ENCODE assay signal across 15 cellular contexts in the genomic region with DNA sequence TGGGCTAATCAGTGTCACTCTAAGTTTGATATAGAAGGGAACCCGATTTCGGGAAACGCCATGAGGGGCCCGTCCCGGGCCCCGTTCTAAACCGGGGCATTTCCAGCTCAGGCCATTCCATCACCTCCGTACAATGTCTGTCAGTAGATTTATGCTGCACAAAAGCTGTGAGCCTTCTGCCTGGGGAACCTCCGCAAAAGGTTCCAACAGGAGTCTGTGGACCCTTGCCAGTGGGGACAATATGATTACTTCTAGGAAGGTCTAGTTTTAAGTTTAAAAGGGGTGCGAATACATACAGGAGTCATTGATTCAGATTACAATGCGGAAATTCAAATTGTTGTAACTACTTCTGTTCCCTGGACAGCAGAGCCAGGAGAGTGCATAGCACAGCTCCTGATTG. TPM values are rescaled to one million over a fixed set of nuclear protein-coding genes. Genes with fewer than 3 reads are reported as not detected.
A peak's percentile ranks its signal among the peaks of the same experiment; 100 is the strongest.
DNase-seq lines count a peak whose midpoint lies in the region; ATAC-seq and TF ChIP-seq lines count a peak whose summit lies in the region.
"Had no signal": no experiment of that assay in that cellular context is flagged by ENCODE, and none has a peak within 500 bp of the region (broad histone marks: within the 10 kb centered on the region; RNA-seq: fewer than 3 reads in every experiment).

No MANE protein-coding gene starts in this region.

- H3K27ac ChIP-seq in CD4-positive, alpha-beta memory T cell (ENCODE audit: low read depth, low read length), result no peak overlapping the region
- no peak overlapping the region for H3K27ac ChIP-seq in iPS-20b (ENCODE audit: low read length)
- peak overlapping the region in 7 of 8 donors; percentile 35 to 62 (median 51) for H3K27ac ChIP-seq in spleen
- H3K27ac ChIP-seq: SJSA1 had no signal

- intact Hi-C loops in CD4-positive, alpha-beta memory T cell (cut with micrococcal nuclease), result no loop called here
- intact Hi-C loops in spleen (cut with DNase I; ENCODE audit: low total_unique reads), result no loop called here

- H3K9me3 ChIP-seq in CD4-positive, alpha-beta memory T cell (ENCODE audit: control insufficient read depth in 1 of 2, low read length in 2 of 2), result no peaks in the 10 kb centered on the region
- no peaks in the 10 kb centered on the region for H3K9me3 ChIP-seq in iPS-20b (ENCODE audit: insufficient read depth, low read depth, low read length)
- no peaks in the 10 kb centered on the region for H3K9me3 ChIP-seq in spleen
- H3K9me3 ChIP-seq: BE2C, breast epithelium, SJSA1 had no signal

- no peak overlapping the region for H3K4me3 Mint-ChIP-seq in CD4-positive, alpha-beta memory T cell
- H3K4me3 Mint-ChIP-seq in WTC11, result no peak overlapping the region
- H3K4me3 Mint-ChIP-seq: activated CD8-positive, alpha-beta memory T cell treated with anti-CD3 and anti-CD28 coated beads, Interleukin-2, amount 10 ng/mL, durations not matched to agents 7 days and 5 days had no signal

- no peak overlapping the region for H3K4me3 ChIP-seq in CD4-positive, alpha-beta memory T cell (ENCODE audit: low read length in 2 of 2)
- H3K4me3 ChIP-seq in iPS-20b (ENCODE audit: low read length) (no peak overlapping the region), spleen (peak overlapping the region in 3 of 8 donors; percentile 3 to 16 (median 5))
- H3K4me3 ChIP-seq: breast epithelium, SJSA1 had no signal

- POLR2A ChIA-PET in CD4-positive, alpha-beta memory T cell (lab: Charles Lee; ENCODE audit: partially characterized antibody), result interaction anchor here (0.7 to 21.5 kb wide), 4 partner anchors 10 to 182 kb away, joined by 3 to 692 read pairs (median 148); partner anchors contain the start of gene RAPGEF1
- POLR2A ChIA-PET in WTC11 (lab: Charles Lee), result no interaction called here

- CTCF ChIA-PET in CD4-positive, alpha-beta memory T cell (lab: Charles Lee; ENCODE audit: partially characterized antibody), result interaction anchor here (1.8 to 8.2 kb wide), 2 partner anchors 15 to 49 kb away, joined by 4 to 75 read pairs; no protein-coding TSS in a partner anchor
- CTCF ChIA-PET in WTC11 (lab: Charles Lee), result interaction anchor here (1.7 to 1.9 kb wide), 2 partner anchors 15 to 91 kb away, joined by 7 to 8 read pairs; no protein-coding TSS in a partner anchor

- H3K27me3 Mint-ChIP-seq in CD4-positive, alpha-beta memory T cell, result no peaks in the 10 kb centered on the region
- no peaks in the 10 kb centered on the region for H3K27me3 Mint-ChIP-seq in WTC11 (ENCODE audit: low read depth)
- H3K27me3 Mint-ChIP-seq: activated CD8-positive, alpha-beta memory T cell treated with anti-CD3 and anti-CD28 coated beads, Interleukin-2, amount 10 ng/mL, durations not matched to agents 7 days and 5 days had no signal

- no peak for ATAC-seq in WTC11
- ATAC-seq in HG03354 (IDR thresholded peaks at IDR 0.05; ENCODE audit: poor library complexity, severe bottlenecking, unreplicated experiment), result no peak
- ATAC-seq: activated CD8-positive, alpha-beta memory T cell treated with anti-CD3 and anti-CD28 coated beads, Interleukin-2, amount 10 ng/mL, durations not matched to agents 7 days and 5 days had no signal

- no peaks in the 10 kb centered on the region for H3K27me3 ChIP-seq in CD4-positive, alpha-beta memory T cell (ENCODE audit: insufficient read depth, low read length)
- H3K27me3 ChIP-seq in iPS-20b (ENCODE audit: insufficient read depth, low read length) (no peaks in the 10 kb centered on the region), spleen (replicated peaks in 1 of 7) (no peaks in the 10 kb centered on the region)
- H3K27me3 ChIP-seq: BE2C, breast epithelium, SJSA1 had no signal

- 33 to 43% (median 42%) methylated on average over 11 of the region's 11 CpGs for WGBS in spleen, 5 donors

- H3K36me3 ChIP-seq in CD4-positive, alpha-beta memory T cell (ENCODE audit: insufficient read depth, low read length), result no peaks in the 10 kb centered on the region
- H3K36me3 ChIP-seq in iPS-20b (ENCODE audit: insufficient read depth, low read depth, low read length) (no peaks in the 10 kb centered on the region), spleen (no peaks in the 10 kb centered on the region)
- H3K36me3 ChIP-seq: BE2C, breast epithelium, SJSA1 had no signal

- no peaks in the 10 kb centered on the region for H3K9me3 Mint-ChIP-seq in CD4-positive, alpha-beta memory T cell
- H3K9me3 Mint-ChIP-seq in WTC11, result peaks cover 34% of the 10 kb centered on the region

- DNase-seq in CD4-positive, alpha-beta memory T cell, result no peak
- DNase-seq in WTC11 (ENCODE audit: low spot score) (no peak), spleen (no peak), NCI-H2081 (lab: John Stamatoyannopoulos, UW) (no peak), NCI-H2196 (lab: John Stamatoyannopoulos, UW; ENCODE audit: unreplicated experiment) (no peak), NCI-H510A treated with DMSO at 0.1 percent for 48 hours (lab: John Stamatoyannopoulos, UW) (no peak)
- DNase-seq: activated CD8-positive, alpha-beta memory T cell treated with anti-CD3 and anti-CD28 coated beads, Interleukin-2, amount 10 ng/mL, durations not matched to agents 7 days and 5 days; activated naive CD4-positive, alpha-beta T cell treated with Interleukin-2 at 50 U/mL for 16 hours; BE2C; DND-41; NCI-H226 had no signal

- TF ChIP-seq POLR2A in spleen (IDR thresholded peaks at IDR 0.05), result no peak

- peaks cover 0 to 13% of the 10 kb centered on the region in 2 donors for H3K36me3 Mint-ChIP-seq in CD4-positive, alpha-beta memory T cell
- H3K36me3 Mint-ChIP-seq in WTC11, result peaks cover 35% of the 10 kb centered on the region

- peak overlapping the region in 6 of 7 donors; percentile 62 to 98 (median 81) for H3K27ac Mint-ChIP-seq in CD4-positive, alpha-beta memory T cell
- peak overlapping the region; percentile 98 for H3K27ac Mint-ChIP-seq in WTC11
- H3K27ac Mint-ChIP-seq: activated CD8-positive, alpha-beta memory T cell treated with anti-CD3 and anti-CD28 coated beads, Interleukin-2, amount 10 ng/mL, durations not matched to agents 7 days and 5 days had no signal

- TF ChIP-seq CTCF in WTC11 (IDR thresholded peaks at IDR 0.05) (no peak), spleen (IDR thresholded peaks at IDR 0.05 in 8 of 11, conservative IDR thresholded peaks at IDR 0.05 in 3 of 11) (no peak)

- H3K4me1 ChIP-seq in CD4-positive, alpha-beta memory T cell (ENCODE audit: insufficient read depth, low read length), result peaks cover 44% of the 10 kb centered on the region
- peaks cover 53% of the 10 kb centered on the region for H3K4me1 ChIP-seq in iPS-20b (ENCODE audit: insufficient read depth, low read length)
- peaks cover 28 to 93% (median 59%) of the 10 kb centered on the region in 6 donors for H3K4me1 ChIP-seq in spleen

- H3K9ac ChIP-seq in iPS-20b (ENCODE audit: low read depth, low read length), result peak overlapping the region; percentile 30; the same call in 1 of the 2 replicates

- H3K4me1 Mint-ChIP-seq in CD4-positive, alpha-beta memory T cell, result peaks cover 66 to 96% (median 84%) of the 10 kb centered on the region in 4 donors
- peaks cover 87% of the 10 kb centered on the region for H3K4me1 Mint-ChIP-seq in WTC11

TF ChIP-seq in WTC11, 78 proteins besides CTCF, POLR2A, EP300 and RAD21:
- TF ChIP-seq, protein P1, sequence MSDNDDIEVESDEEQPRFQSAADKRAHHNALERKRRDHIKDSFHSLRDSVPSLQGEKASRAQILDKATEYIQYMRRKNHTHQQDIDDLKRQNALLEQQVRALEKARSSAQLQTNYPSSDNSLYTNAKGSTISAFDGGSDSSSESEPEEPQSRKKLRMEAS (CRISPR knock-in tag; IDR thresholded peaks at IDR 0.05), result no peak
- TF ChIP-seq SMAD3 (CRISPR knock-in tag; IDR thresholded peaks at IDR 0.05; ENCODE audit: borderline replicate concordance) (no peak), ATF1 (CRISPR knock-in tag; IDR thresholded peaks at IDR 0.05) (no peak), SMAD4 (CRISPR knock-in tag; IDR thresholded peaks at IDR 0.05) (no peak), HMGXB4 (CRISPR knock-in tag; IDR thresholded peaks at IDR 0.05) (no peak), MYBL2 (CRISPR knock-in tag; IDR thresholded peaks at IDR 0.05) (no peak), FOXJ3 (CRISPR knock-in tag; IDR thresholded peaks at IDR 0.05; ENCODE audit: borderline replicate concordance) (no peak), ELF4 (CRISPR knock-in tag; IDR thresholded peaks at IDR 0.05; ENCODE audit: low read depth) (no peak), MXD4 (CRISPR knock-in tag; IDR thresholded peaks at IDR 0.05; ENCODE audit: borderline replicate concordance) (no peak), TEAD1 (CRISPR knock-in tag; IDR thresholded peaks at IDR 0.05) (no peak), IRF2 (CRISPR knock-in tag; IDR thresholded peaks at IDR 0.05; ENCODE audit: borderline replicate concordance, low read depth) (no peak), ZNF138 (CRISPR knock-in tag; conservative IDR thresholded peaks at IDR 0.05) (no peak)
- TF ChIP-seq, protein P2, sequence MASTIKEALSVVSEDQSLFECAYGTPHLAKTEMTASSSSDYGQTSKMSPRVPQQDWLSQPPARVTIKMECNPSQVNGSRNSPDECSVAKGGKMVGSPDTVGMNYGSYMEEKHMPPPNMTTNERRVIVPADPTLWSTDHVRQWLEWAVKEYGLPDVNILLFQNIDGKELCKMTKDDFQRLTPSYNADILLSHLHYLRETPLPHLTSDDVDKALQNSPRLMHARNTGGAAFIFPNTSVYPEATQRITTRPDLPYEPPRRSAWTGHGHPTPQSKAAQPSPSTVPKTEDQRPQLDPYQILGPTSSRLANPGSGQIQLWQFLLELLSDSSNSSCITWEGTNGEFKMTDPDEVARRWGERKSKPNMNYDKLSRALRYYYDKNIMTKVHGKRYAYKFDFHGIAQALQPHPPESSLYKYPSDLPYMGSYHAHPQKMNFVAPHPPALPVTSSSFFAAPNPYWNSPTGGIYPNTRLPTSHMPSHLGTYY (CRISPR knock-in tag; IDR thresholded peaks at IDR 0.05), result no peak

RNA-seq across cellular contexts. Expression of gene RAPGEF1, which starts 57.6 kb away (rescaled TPM):
- total RNA-seq in CD4-positive, alpha-beta memory T cell, result 100 to 1,000 TPM; 129 to 149 TPM
- 10 to 100 TPM in 1 of 2 donors, 1 to 10 TPM in 1; 1.5 to 23.0 TPM for polyA plus RNA-seq in CD4-positive, alpha-beta memory T cell
- total RNA-seq in WTC11 (2021), result 57.9 to 66.2 TPM (median 65.7 TPM) in 3 replicates
- 100 to 1,000 TPM in 6 of 7 donors, 10 to 100 TPM in 1; 88.1 to 137 (median 118) TPM for total RNA-seq in spleen
- polyA plus RNA-seq in spleen, result 10 to 100 TPM; 16.9 to 47.8 (median 19.9) TPM

Comparison
In these comparisons a context has a peak if more than half of its experiments do, and no peak if none do; other contexts are left out.
1. H3K27ac ChIP-seq: peak in spleen (7 of 8); none in CD4-positive, alpha-beta memory T cell (single experiment) and iPS-20b (single experiment).